9 cellular contexts compared by ENCODE assay signal in genomic region chr16:54284931-54285413, GRCh38. TPM values are rescaled to one million over a fixed set of nuclear protein-coding genes. Genes with fewer than 3 reads are reported as not detected.
DNase-seq lines count a peak whose midpoint lies in the region; ATAC-seq and TF ChIP-seq lines count a peak whose summit lies in the region.
"Had no signal": no experiment of that assay in that cellular context is flagged by ENCODE, and none has a peak within 500 bp of the region (broad histone marks: within the 10 kb centered on the region; RNA-seq: fewer than 3 reads in every experiment).

No MANE protein-coding gene starts in this region.

- no peak for TF ChIP-seq EP300 in tibial nerve (IDR thresholded peaks at IDR 0.05)

- no peaks in the 10 kb centered on the region for H3K79me2 ChIP-seq in KMS-11 (ENCODE audit: insufficient read depth, low read depth)

- no peaks in the 10 kb centered on the region for H3K27me3 ChIP-seq in KMS-11 (ENCODE audit: insufficient read depth, low read depth)
- peaks cover 3 to 90% of the 10 kb centered on the region in 2 donors for H3K27me3 ChIP-seq in tibial nerve

- H3K36me3 ChIP-seq in KMS-11 (ENCODE audit: insufficient read depth) (no peaks in the 10 kb centered on the region), tibial nerve (no peaks in the 10 kb centered on the region)

- H2AFZ ChIP-seq in KMS-11 (ENCODE audit: low read depth), result peak overlapping the region; percentile 67

- H3K4me1 ChIP-seq in KMS-11 (ENCODE audit: low read depth, poor library complexity, severe bottlenecking) (no peaks in the 10 kb centered on the region), tibial nerve (peaks cover 0 to 69% (median 10%) of the 10 kb centered on the region in 4 donors)

- H3K27me3 Mint-ChIP-seq in central memory CD8-positive, alpha-beta T cell, result peaks cover 90% of the 10 kb centered on the region
- H3K27me3 Mint-ChIP-seq in naive B cell, result peaks cover 45 to 86% (median 78%) of the 10 kb centered on the region in 3 donors

- TF ChIP-seq CTCF in C4-2B (conservative IDR thresholded peaks at IDR 0.05), result no peak
- TF ChIP-seq CTCF in KMS-11 (conservative IDR thresholded peaks at IDR 0.05; ENCODE audit: low read depth, low read length), result no peak
- no peak for TF ChIP-seq CTCF in tibial nerve (IDR thresholded peaks at IDR 0.05)

- TF ChIP-seq POLR2A in tibial nerve (IDR thresholded peaks at IDR 0.05), result no peak

- DNase-seq in central memory CD8-positive, alpha-beta T cell (ENCODE audit: low spot score in 2 of 2), result no peak
- no peak for DNase-seq in naive B cell
- DNase-seq in tibial nerve (ENCODE audit: low spot score in 2 of 2), result no peak
- no peak for DNase-seq in putamen (ENCODE audit: low spot score)
- no peak for DNase-seq in NCI-H2029 (lab: John Stamatoyannopoulos, UW)

- H3K36me3 Mint-ChIP-seq in central memory CD8-positive, alpha-beta T cell (ENCODE audit: insufficient read depth), result peaks cover 2% of the 10 kb centered on the region
- H3K36me3 Mint-ChIP-seq in naive B cell, result peaks cover 0 to 32% of the 10 kb centered on the region in 2 donors

- H3K4me2 ChIP-seq in KMS-11, result peak overlapping the region; percentile 33; the same call in 1 of the 2 replicates

- no peak overlapping the region for H3K27ac Mint-ChIP-seq in central memory CD8-positive, alpha-beta T cell (ENCODE audit: low read depth)
- H3K27ac Mint-ChIP-seq in naive B cell, result peak overlapping the region in 1 of 6 donors; percentile 33

- H3K4me3 ChIP-seq in KMS-11 (IDR thresholded peaks at IDR 0.05; ENCODE audit: insufficient read depth, low read depth, low read length) (no peak overlapping the region), tibial nerve (peak overlapping the region in 1 of 4 donors; percentile 54)
- H3K4me3 ChIP-seq: mucosa of descending colon had no signal

- ATAC-seq in central memory CD8-positive, alpha-beta T cell (replicated peaks; ENCODE audit: extremely low read depth, poor library complexity, severe bottlenecking), result no peak
- ATAC-seq in naive B cell (ENCODE audit: low read depth in 2 of 2) (no peak), HG02884 (IDR thresholded peaks at IDR 0.05; ENCODE audit: unreplicated experiment) (no peak)

- H3K27ac ChIP-seq in C4-2B (peak overlapping the region; percentile 87), KMS-11 (0 out of 2 replicates have a peak overlapping the region, but pooled peaks have one; percentile 64), tibial nerve (no peak overlapping the region)

- peak overlapping the region; percentile 59; the same call in 1 of the 2 replicates for H3K9ac ChIP-seq in KMS-11

- WGBS in tibial nerve, 2 donors, result 3% methylated on average over 33 to 38 of the region's 42 CpGs

- peak overlapping the region; percentile 34 for H3K4me3 Mint-ChIP-seq in central memory CD8-positive, alpha-beta T cell
- H3K4me3 Mint-ChIP-seq in naive B cell, result peak overlapping the region in 5 of 8 donors; percentile 37 to 65 (median 59)

- H3K9me3 Mint-ChIP-seq in central memory CD8-positive, alpha-beta T cell, result no peaks in the 10 kb centered on the region
- peaks cover 0 to 2% (median 0%) of the 10 kb centered on the region in 7 donors for H3K9me3 Mint-ChIP-seq in naive B cell

- peaks cover 27% of the 10 kb centered on the region for H3K4me1 Mint-ChIP-seq in central memory CD8-positive, alpha-beta T cell
- peaks cover 21 to 35% (median 27%) of the 10 kb centered on the region in 3 donors for H3K4me1 Mint-ChIP-seq in naive B cell

- H4K20me1 ChIP-seq in KMS-11 (ENCODE audit: insufficient read depth), result no peaks in the 10 kb centered on the region

- no peaks in the 10 kb centered on the region for H3K9me3 ChIP-seq in tibial nerve
- H3K9me3 ChIP-seq: mucosa of descending colon had no signal

RNA-seq across cellular contexts. Expression of gene IRX3, which starts 1.6 kb away (rescaled TPM):
- not detected for polyA plus RNA-seq in naive B cell (ENCODE audit: low read depth in 6 of 6)
- 10 to 100 TPM in 1 of 4 donors, 1 to 10 TPM in 3; 1.3 to 10.5 (median 2.0) TPM for total RNA-seq in tibial nerve

Comparison
In these comparisons a context has a peak if more than half of its experiments do, and no peak if none do; other contexts are left out.
1. H3K27ac ChIP-seq: peak in C4-2B (single experiment) and KMS-11 (single experiment); none in tibial nerve (0 of 4).